ENCODE assay signal across 12 cellular contexts in the genomic region with DNA sequence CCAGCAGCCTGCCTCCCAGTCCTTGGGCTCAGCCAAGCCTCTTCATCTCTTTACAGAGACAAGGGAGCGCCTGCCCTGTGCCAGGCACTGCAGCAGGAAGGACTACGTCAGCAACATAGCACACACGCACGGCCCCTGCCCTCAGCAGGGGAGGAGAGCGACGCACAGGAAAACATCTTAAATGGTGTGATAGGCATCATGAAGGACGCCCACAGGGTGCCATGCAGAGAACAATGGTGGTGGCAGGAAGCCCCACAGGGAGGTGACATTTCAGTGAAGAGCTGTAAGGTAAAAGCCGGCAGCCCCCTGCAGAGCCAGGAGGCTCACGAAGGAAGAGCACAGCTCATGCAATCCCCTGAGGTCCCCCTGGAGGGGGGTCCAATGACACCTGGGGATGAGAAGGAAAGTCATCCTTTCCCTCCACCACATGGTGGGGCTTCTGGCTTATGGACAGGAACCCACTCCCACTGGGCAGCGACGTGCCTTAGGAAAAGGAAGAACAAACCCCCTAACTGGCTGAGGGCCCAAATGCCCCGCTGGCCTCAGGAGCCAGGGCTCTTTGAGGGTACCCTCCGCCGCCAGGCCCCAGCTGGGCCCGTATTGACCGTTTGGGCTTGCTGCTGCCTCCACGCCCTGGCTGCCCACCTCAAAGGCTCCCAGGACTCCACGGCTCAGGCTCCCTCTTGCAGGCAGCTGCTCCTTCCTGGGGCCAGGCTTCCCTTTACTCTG. TPM values are rescaled to one million over a fixed set of nuclear protein-coding genes. Genes with fewer than 3 reads are reported as not detected.
A peak's percentile ranks its signal among the peaks of the same experiment; 100 is the strongest.
DNase-seq lines count a peak whose midpoint lies in the region; ATAC-seq and TF ChIP-seq lines count a peak whose summit lies in the region.
"Had no signal": no experiment of that assay in that cellular context is flagged by ENCODE, and none has a peak within 500 bp of the region (broad histone marks: within the 10 kb centered on the region; RNA-seq: fewer than 3 reads in every experiment).

No MANE protein-coding gene starts in this region.

- H3K27me3 Mint-ChIP-seq in activated CD4-positive, alpha-beta T cell treated with anti-CD3 and anti-CD28 coated beads, Interleukin-2, amount 10 ng/mL, durations not matched to agents 24 days and 14 days, result peaks cover 18% of the 10 kb centered on the region

- peak overlapping the region; percentile 7 for H3K9ac ChIP-seq in iPS-18a (ENCODE audit: low read length)

- ATAC-seq in SK-N-SH treated with all-trans-retinoic acid at 6 μM for 48 hours (peak; percentile 65), HG03159 (IDR thresholded peaks at IDR 0.05; ENCODE audit: unreplicated experiment) (no peak)
- peak; percentile 59 for ATAC-seq in stimulated activated effector memory CD8-positive, alpha-beta T cell treated with anti-CD3 and anti-CD28 coated beads, Interleukin-12 subunit alpha, Interleukin-12 subunit beta, amount 100 ng/mL, for 72 hours
- ATAC-seq: activated CD8-positive, alpha-beta memory T cell treated with anti-CD3 and anti-CD28 coated beads, Interleukin-2, amount 10 ng/mL, durations not matched to agents 7 days and 5 days had no signal

- no peaks in the 10 kb centered on the region for H3K9me3 Mint-ChIP-seq in activated CD4-positive, alpha-beta T cell treated with anti-CD3 and anti-CD28 coated beads, Interleukin-2, amount 10 ng/mL, durations not matched to agents 24 days and 14 days
- H3K9me3 Mint-ChIP-seq in stimulated activated effector memory CD8-positive, alpha-beta T cell treated with anti-CD3 and anti-CD28 coated beads, Interleukin-12 subunit alpha, Interleukin-12 subunit beta, amount 100 ng/mL, for 72 hours, result no peaks in the 10 kb centered on the region

- intact Hi-C loops in activated CD4-positive, alpha-beta T cell treated with anti-CD3 and anti-CD28 coated beads, Interleukin-2, amount 10 ng/mL, durations not matched to agents 24 days and 14 days (cut with micrococcal nuclease), result no loop called here

- DNase-seq in activated CD4-positive, alpha-beta T cell treated with anti-CD3 and anti-CD28 coated beads, Interleukin-2, amount 10 ng/mL, durations not matched to agents 24 days and 14 days, result no peak
- no peak for DNase-seq in activated CD4-positive, alpha-beta T cell treated with anti-CD3 and anti-CD28 coated beads, Interleukin-2, amount 50 U/mL, for 1 hour
- DNase-seq in stimulated activated effector memory CD8-positive, alpha-beta T cell treated with anti-CD3 and anti-CD28 coated beads, Interleukin-12 subunit alpha, Interleukin-12 subunit beta, amount 100 ng/mL, for 72 hours (ENCODE audit: low spot score in 2 of 2), result no peak
- DNase-seq in DMS 273 treated with DMSO at 0.1 percent for 48 hours (lab: John Stamatoyannopoulos, UW), result no peak
- DNase-seq in activated CD8-positive, alpha-beta memory T cell treated with anti-CD3 and anti-CD28 coated beads for 24 hours, result no peak
- DNase-seq: activated CD8-positive, alpha-beta memory T cell treated with anti-CD3 and anti-CD28 coated beads, Interleukin-2, amount 10 ng/mL, durations not matched to agents 7 days and 5 days; DND-41; sigmoid colon had no signal

- H3K4me1 Mint-ChIP-seq in activated CD4-positive, alpha-beta T cell treated with anti-CD3 and anti-CD28 coated beads, Interleukin-2, amount 10 ng/mL, durations not matched to agents 24 days and 14 days, result peaks cover 7% of the 10 kb centered on the region
- peaks cover 7% of the 10 kb centered on the region for H3K4me1 Mint-ChIP-seq in stimulated activated effector memory CD8-positive, alpha-beta T cell treated with anti-CD3 and anti-CD28 coated beads, Interleukin-12 subunit alpha, Interleukin-12 subunit beta, amount 100 ng/mL, for 72 hours
- H3K4me1 Mint-ChIP-seq: activated CD8-positive, alpha-beta memory T cell treated with anti-CD3 and anti-CD28 coated beads, Interleukin-2, amount 10 ng/mL, durations not matched to agents 7 days and 5 days had no signal

- peak overlapping the region; percentile 46 for H3K27ac ChIP-seq in iPS-18a (ENCODE audit: low read length)

- peak overlapping the region; percentile 15 for H3K27ac Mint-ChIP-seq in activated CD4-positive, alpha-beta T cell treated with anti-CD3 and anti-CD28 coated beads, Interleukin-2, amount 10 ng/mL, durations not matched to agents 24 days and 14 days
- H3K27ac Mint-ChIP-seq in stimulated activated effector memory CD8-positive, alpha-beta T cell treated with anti-CD3 and anti-CD28 coated beads, Interleukin-12 subunit alpha, Interleukin-12 subunit beta, amount 100 ng/mL, for 72 hours, result peak overlapping the region; percentile 21
- H3K27ac Mint-ChIP-seq: activated CD8-positive, alpha-beta memory T cell treated with anti-CD3 and anti-CD28 coated beads, Interleukin-2, amount 10 ng/mL, durations not matched to agents 7 days and 5 days had no signal

- H3K4me1 ChIP-seq in iPS-18a (ENCODE audit: control insufficient read depth, low read depth, low read length), result peaks cover 34% of the 10 kb centered on the region
- H3K4me1 ChIP-seq: sigmoid colon had no signal

- peak overlapping the region; percentile 14 for H3K4me3 ChIP-seq in iPS-18a (ENCODE audit: low read length)
- H3K4me3 ChIP-seq: sigmoid colon had no signal

- no peaks in the 10 kb centered on the region for H3K36me3 Mint-ChIP-seq in activated CD4-positive, alpha-beta T cell treated with anti-CD3 and anti-CD28 coated beads, Interleukin-2, amount 10 ng/mL, durations not matched to agents 24 days and 14 days (ENCODE audit: low read depth)
- no peaks in the 10 kb centered on the region for H3K36me3 Mint-ChIP-seq in stimulated activated effector memory CD8-positive, alpha-beta T cell treated with anti-CD3 and anti-CD28 coated beads, Interleukin-12 subunit alpha, Interleukin-12 subunit beta, amount 100 ng/mL, for 72 hours

- no peaks in the 10 kb centered on the region for H3K36me3 ChIP-seq in iPS-18a (ENCODE audit: control insufficient read depth, low read depth, low read length)
- H3K36me3 ChIP-seq: sigmoid colon had no signal

- H3K9me3 ChIP-seq in iPS-18a (ENCODE audit: control insufficient read depth, low read depth, low read length), result peaks cover 15% of the 10 kb centered on the region
- H3K9me3 ChIP-seq: sigmoid colon had no signal

- H3K4me3 Mint-ChIP-seq in activated CD4-positive, alpha-beta T cell treated with anti-CD3 and anti-CD28 coated beads, Interleukin-2, amount 10 ng/mL, durations not matched to agents 24 days and 14 days, result no peak overlapping the region
- H3K4me3 Mint-ChIP-seq in stimulated activated effector memory CD8-positive, alpha-beta T cell treated with anti-CD3 and anti-CD28 coated beads, Interleukin-12 subunit alpha, Interleukin-12 subunit beta, amount 100 ng/mL, for 72 hours, result no peak overlapping the region
- H3K4me3 Mint-ChIP-seq: activated CD8-positive, alpha-beta memory T cell treated with anti-CD3 and anti-CD28 coated beads, Interleukin-2, amount 10 ng/mL, durations not matched to agents 7 days and 5 days had no signal

- no peaks in the 10 kb centered on the region for H3K27me3 ChIP-seq in iPS-18a (ENCODE audit: control insufficient read depth, insufficient read depth, low read length)
- H3K27me3 ChIP-seq: sigmoid colon had no signal

TF ChIP-seq in SK-N-SH treated with all-trans-retinoic acid at 6 μM for 48 hours, 23 proteins besides CTCF, POLR2A, EP300 and RAD21:
- no peak for TF ChIP-seq ZNF8 (CRISPR knock-in tag; IDR thresholded peaks at IDR 0.05)
- TF ChIP-seq ARNTL (CRISPR knock-in tag; IDR thresholded peaks at IDR 0.05; ENCODE audit: borderline replicate concordance, low read depth), result no peak
- TF ChIP-seq TOX (CRISPR knock-in tag; IDR thresholded peaks at IDR 0.05; ENCODE audit: borderline replicate concordance), result no peak
- no peak for TF ChIP-seq PPARA (CRISPR knock-in tag; IDR thresholded peaks at IDR 0.05; ENCODE audit: borderline replicate concordance)

RNA-seq across cellular contexts. Expression of a gene that starts 37.3 kb away (rescaled TPM):
- not detected in 2 replicates for total RNA-seq in activated CD4-positive, alpha-beta T cell treated with anti-CD3 and anti-CD28 coated beads, Interleukin-2, amount 10 ng/mL, durations not matched to agents 24 days and 14 days
- total RNA-seq: activated CD8-positive, alpha-beta memory T cell treated with anti-CD3 and anti-CD28 coated beads, Interleukin-2, amount 10 ng/mL, durations not matched to agents 7 days and 5 days; epithelial cell of proximal tubule; sigmoid colon had no signal
